9 cellular contexts compared by ENCODE assay signal in genomic region chr3:4772171-4772804, GRCh38.
A peak's percentile ranks its signal among the peaks of the same experiment; 100 is the strongest.
DNase-seq lines count a peak whose midpoint lies in the region; ATAC-seq and TF ChIP-seq lines count a peak whose summit lies in the region.
"Had no signal": no experiment of that assay in that cellular context is flagged by ENCODE, and none has a peak within 500 bp of the region (broad histone marks: within the 10 kb centered on the region; RNA-seq: fewer than 3 reads in every experiment).

No MANE protein-coding gene starts in this region.

- POLR2A ChIA-PET in CD8-positive, alpha-beta T cell (lab: Charles Lee): no interaction called here

- no peaks in the 10 kb centered on the region for H3K27me3 ChIP-seq in muscle layer of colon (ENCODE audit: control insufficient read depth in 1 of 2, insufficient read depth in 2 of 2, low read length in 2 of 2)
- no peaks in the 10 kb centered on the region for H3K27me3 ChIP-seq in CD8-positive, alpha-beta T cell (ENCODE audit: insufficient read depth, low read length)

- DNase-seq in activated CD4-positive, alpha-beta T cell treated with anti-CD3 and anti-CD28 coated beads, Interleukin-2, amount 10 ng/mL, durations not matched to agents 24 days and 14 days: no peak
- no peak for DNase-seq in activated CD4-positive, alpha-beta T cell treated with anti-CD3 and anti-CD28 coated beads for 1 hour
- peak; percentile 22 for DNase-seq in epithelial cell of esophagus (ENCODE audit: low read depth)
- DNase-seq in ureter (ENCODE audit: low spot score): peak; percentile 91
- DNase-seq in NCI-H345 treated with DMSO at 0.1 percent for 48 hours (lab: John Stamatoyannopoulos, UW; ENCODE audit: unreplicated experiment): no peak
- no peak for DNase-seq in activated naive CD4-positive, alpha-beta T cell treated with anti-CD3 and anti-CD28 coated beads for 36 hours
- DNase-seq in CD8-positive, alpha-beta T cell: no peak

- H3K27ac ChIP-seq in muscle layer of colon (ENCODE audit: low read depth, low read length): peak overlapping the region; percentile 76
- no peak overlapping the region for H3K27ac ChIP-seq in CD8-positive, alpha-beta T cell (ENCODE audit: low read depth, low read length)
- H3K27ac ChIP-seq: HL-60 had no signal

- H3K9me3 Mint-ChIP-seq in activated CD4-positive, alpha-beta T cell treated with anti-CD3 and anti-CD28 coated beads, Interleukin-2, amount 10 ng/mL, durations not matched to agents 24 days and 14 days: peaks cover 16% of the 10 kb centered on the region
- no peaks in the 10 kb centered on the region for H3K9me3 Mint-ChIP-seq in activated naive CD4-positive, alpha-beta T cell treated with anti-CD3 and anti-CD28 coated beads for 36 hours
- no peaks in the 10 kb centered on the region for H3K9me3 Mint-ChIP-seq in CD8-positive, alpha-beta T cell

- H3K4me3 ChIP-seq in epithelial cell of esophagus (ENCODE audit: low read length) (no peak overlapping the region), muscle layer of colon (ENCODE audit: low read depth in 1 of 2, low read length in 2 of 2) (peak overlapping the region in 1 of 2 donors; percentile 10)
- no peak overlapping the region for H3K4me3 ChIP-seq in CD8-positive, alpha-beta T cell (ENCODE audit: low read depth, low read length)

- no peak for TF ChIP-seq CTCF in epithelial cell of esophagus (IDR thresholded peaks at IDR 0.05; ENCODE audit: insufficient read depth, low read depth, low read length, missing control alignments)
- no peak for TF ChIP-seq CTCF in CD8-positive, alpha-beta T cell (IDR thresholded peaks at IDR 0.05)

- H3K36me3 Mint-ChIP-seq in activated CD4-positive, alpha-beta T cell treated with anti-CD3 and anti-CD28 coated beads, Interleukin-2, amount 10 ng/mL, durations not matched to agents 24 days and 14 days (ENCODE audit: low read depth): peaks cover 72% of the 10 kb centered on the region
- peaks cover 34% of the 10 kb centered on the region for H3K36me3 Mint-ChIP-seq in activated naive CD4-positive, alpha-beta T cell treated with anti-CD3 and anti-CD28 coated beads for 36 hours (ENCODE audit: low read depth)
- H3K36me3 Mint-ChIP-seq in CD8-positive, alpha-beta T cell: peaks cover 81% of the 10 kb centered on the region

- no peak overlapping the region for H3K4me3 Mint-ChIP-seq in activated CD4-positive, alpha-beta T cell treated with anti-CD3 and anti-CD28 coated beads, Interleukin-2, amount 10 ng/mL, durations not matched to agents 24 days and 14 days
- no peak overlapping the region for H3K4me3 Mint-ChIP-seq in activated naive CD4-positive, alpha-beta T cell treated with anti-CD3 and anti-CD28 coated beads for 36 hours
- H3K4me3 Mint-ChIP-seq in CD8-positive, alpha-beta T cell: no peak overlapping the region

- H3K27me3 Mint-ChIP-seq in activated CD4-positive, alpha-beta T cell treated with anti-CD3 and anti-CD28 coated beads, Interleukin-2, amount 10 ng/mL, durations not matched to agents 24 days and 14 days: no peaks in the 10 kb centered on the region
- H3K27me3 Mint-ChIP-seq in activated naive CD4-positive, alpha-beta T cell treated with anti-CD3 and anti-CD28 coated beads for 36 hours (ENCODE audit: low read depth): no peaks in the 10 kb centered on the region
- no peaks in the 10 kb centered on the region for H3K27me3 Mint-ChIP-seq in CD8-positive, alpha-beta T cell (ENCODE audit: low read depth)

- H3K4me1 Mint-ChIP-seq in activated CD4-positive, alpha-beta T cell treated with anti-CD3 and anti-CD28 coated beads, Interleukin-2, amount 10 ng/mL, durations not matched to agents 24 days and 14 days: peaks cover 63% of the 10 kb centered on the region
- H3K4me1 Mint-ChIP-seq in activated naive CD4-positive, alpha-beta T cell treated with anti-CD3 and anti-CD28 coated beads for 36 hours (ENCODE audit: low read depth): peaks cover 25% of the 10 kb centered on the region
- peaks cover 3% of the 10 kb centered on the region for H3K4me1 Mint-ChIP-seq in CD8-positive, alpha-beta T cell (ENCODE audit: low read depth)

- no peaks in the 10 kb centered on the region for H3K9me3 ChIP-seq in muscle layer of colon (ENCODE audit: low read length)
- no peaks in the 10 kb centered on the region for H3K9me3 ChIP-seq in CD8-positive, alpha-beta T cell (ENCODE audit: low read length)

- peaks cover 28% of the 10 kb centered on the region for H3K4me1 ChIP-seq in muscle layer of colon (ENCODE audit: insufficient read depth, low read length)
- no peaks in the 10 kb centered on the region for H3K4me1 ChIP-seq in CD8-positive, alpha-beta T cell (ENCODE audit: insufficient read depth, low read length)

- no peak for ATAC-seq in CD8-positive, alpha-beta T cell

- H3K27ac Mint-ChIP-seq in activated CD4-positive, alpha-beta T cell treated with anti-CD3 and anti-CD28 coated beads, Interleukin-2, amount 10 ng/mL, durations not matched to agents 24 days and 14 days: peak overlapping the region; percentile 70
- H3K27ac Mint-ChIP-seq in activated naive CD4-positive, alpha-beta T cell treated with anti-CD3 and anti-CD28 coated beads for 36 hours: no peak overlapping the region
- H3K27ac Mint-ChIP-seq in CD8-positive, alpha-beta T cell: no peak overlapping the region

- H3K9ac ChIP-seq in muscle layer of colon (ENCODE audit: low read length): peak overlapping the region; percentile 29

- H3K36me3 ChIP-seq in muscle layer of colon (ENCODE audit: insufficient read depth, low read length): peaks cover 4% of the 10 kb centered on the region
- H3K36me3 ChIP-seq in CD8-positive, alpha-beta T cell (ENCODE audit: insufficient read depth, low read length): peaks cover 4% of the 10 kb centered on the region

- CTCF ChIA-PET in activated naive CD4-positive, alpha-beta T cell treated with anti-CD3 and anti-CD28 coated beads for 36 hours (lab: Charles Lee): no interaction called here
- CTCF ChIA-PET in CD8-positive, alpha-beta T cell (lab: Charles Lee): interaction anchor here (0.9 to 1.4 kb wide), 2 partner anchors 8 to 61 kb away, joined by 3 read pairs; no protein-coding TSS in a partner anchor

- intact Hi-C loops in activated CD4-positive, alpha-beta T cell treated with anti-CD3 and anti-CD28 coated beads, Interleukin-2, amount 10 ng/mL, durations not matched to agents 24 days and 14 days (cut with micrococcal nuclease): loop anchor here (10.0 kb wide), 1 partner anchor 387 kb away; no protein-coding TSS in a partner anchor
- intact Hi-C loops in activated naive CD4-positive, alpha-beta T cell treated with anti-CD3 and anti-CD28 coated beads for 36 hours (cut with micrococcal nuclease): no loop called here
- intact Hi-C loops in CD8-positive, alpha-beta T cell (cut with DNase I, micrococcal nuclease): no loop called here

Comparison
In these comparisons a context has a peak if more than half of its experiments do, and no peak if none do; other contexts are left out.
1. DNase-seq: peak in epithelial cell of esophagus (single experiment) and ureter (single experiment); none in activated CD4-positive, alpha-beta T cell treated with anti-CD3 and anti-CD28 coated beads, Interleukin-2, amount 10 ng/mL, durations not matched to agents 24 days and 14 days (single experiment), activated CD4-positive, alpha-beta T cell treated with anti-CD3 and anti-CD28 coated beads for 1 hour (single experiment), NCI-H345 treated with DMSO at 0.1 percent for 48 hours (single experiment), activated naive CD4-positive, alpha-beta T cell treated with anti-CD3 and anti-CD28 coated beads for 36 hours (single experiment) and CD8-positive, alpha-beta T cell (0 of 7).